12 cellular contexts compared by ENCODE assay signal in genomic region chr13:80141114-80141849, GRCh38.
A peak's percentile ranks its signal among the peaks of the same experiment; 100 is the strongest.
DNase-seq lines count a peak whose midpoint lies in the region; ATAC-seq, FAIRE-seq and TF ChIP-seq lines count a peak whose summit lies in the region.
"Had no signal": no experiment of that assay in that cellular context is flagged by ENCODE, and none has a peak within 500 bp of the region (broad histone marks: within the 10 kb centered on the region; RNA-seq: fewer than 3 reads in every experiment).

No MANE protein-coding gene starts in this region.

- DNase-seq in G401 (ENCODE audit: low spot score) (peak; percentile 66), astrocyte of the hippocampus (ENCODE audit: low read depth, low spot score) (peak; percentile 93), right cardiac atrium (peak; percentile 66 to 84 (median 80)), psoas muscle (peak in 1 of 2 donors; percentile 33), progenitor cell of endocrine pancreas (ENCODE audit: low spot score, unreplicated experiment) (no peak), NCI-H2081 (lab: John Stamatoyannopoulos, UW) (no peak), H54 (ENCODE audit: insufficient read length, low spot score) (no peak)
- DNase-seq in activated CD4-positive, CD25-positive, alpha-beta regulatory T cell (lab: John Stamatoyannopoulos, UW): no peak
- DNase-seq: activated CD4-positive, alpha-beta T cell treated with anti-CD3 and anti-CD28 coated beads for 48 hours; CD4-positive, alpha-beta memory T cell had no signal

- peaks cover 25% of the 10 kb centered on the region for H3K4me1 Mint-ChIP-seq in progenitor cell of endocrine pancreas (ENCODE audit: low read depth)
- H3K4me1 Mint-ChIP-seq: CD4-positive, alpha-beta memory T cell had no signal

- no peak for FAIRE-seq in H54 (lab: Jason Lieb, UNC)
- FAIRE-seq: HTR-8/SVneo had no signal

- intact Hi-C loops in right cardiac atrium (cut with DNase I): loop anchor here in 1 of 4 donors (10.0 kb wide), 1 partner anchor 446 kb away; no protein-coding TSS in a partner anchor
- intact Hi-C loops in psoas muscle (cut with DNase I): no loop called here

- H3K4me1 ChIP-seq in right cardiac atrium (ENCODE audit: control insufficient read depth, insufficient read depth, low read length): no peaks in the 10 kb centered on the region
- peaks cover 17% of the 10 kb centered on the region for H3K4me1 ChIP-seq in psoas muscle

- in situ Hi-C loops in G401 (cut with HindIII; ENCODE audit: low sequenced_read_pairs): no loop called here

- TF ChIP-seq CTCF in psoas muscle (IDR thresholded peaks at IDR 0.05) (no peak), progenitor cell of endocrine pancreas (IDR thresholded peaks at IDR 0.05; ENCODE audit: unreplicated experiment) (no peak)

- H3K4me3 Mint-ChIP-seq in progenitor cell of endocrine pancreas (ENCODE audit: low read depth): no peak overlapping the region
- H3K4me3 Mint-ChIP-seq: CD4-positive, alpha-beta memory T cell had no signal

- H3K27ac ChIP-seq in right cardiac atrium (ENCODE audit: low read length): peak overlapping the region; percentile 1
- peak overlapping the region; percentile 42 for H3K27ac ChIP-seq in psoas muscle

- 37% methylated on average over 7 of the region's 7 CpGs for WGBS in right cardiac atrium
- WGBS in psoas muscle, 3 donors: 37 to 55% (median 53%) methylated on average over 7 of the region's 7 CpGs

- no peaks in the 10 kb centered on the region for H3K36me3 ChIP-seq in psoas muscle (ENCODE audit: insufficient read depth in 1 of 2, low read depth in 1 of 2)
- H3K36me3 ChIP-seq: HAP-1 had no signal

- no peaks in the 10 kb centered on the region for H3K9me3 Mint-ChIP-seq in progenitor cell of endocrine pancreas (ENCODE audit: low read depth)

- no peaks in the 10 kb centered on the region for H3K27me3 Mint-ChIP-seq in progenitor cell of endocrine pancreas
- H3K27me3 Mint-ChIP-seq: CD4-positive, alpha-beta memory T cell had no signal

- TF ChIP-seq POLR2A in H54 (IDR thresholded peaks at IDR 0.05; ENCODE audit: low read depth, low read length): no peak

- H3K27ac Mint-ChIP-seq in progenitor cell of endocrine pancreas: no peak overlapping the region
- H3K27ac Mint-ChIP-seq: CD4-positive, alpha-beta memory T cell had no signal

- H3K36me3 Mint-ChIP-seq in progenitor cell of endocrine pancreas (ENCODE audit: insufficient read depth): no peaks in the 10 kb centered on the region
- H3K36me3 Mint-ChIP-seq: CD4-positive, alpha-beta memory T cell had no signal

- ATAC-seq in right cardiac atrium (peak; percentile 95 to 96), psoas muscle (peak; percentile 65 to 86 (median 77))

- H3K4me3 ChIP-seq in right cardiac atrium (ENCODE audit: low read length) (no peak overlapping the region), psoas muscle (no peak overlapping the region)
- H3K4me3 ChIP-seq: HAP-1 had no signal

- H3K9me3 ChIP-seq in right cardiac atrium (ENCODE audit: control insufficient read depth, low read length) (no peaks in the 10 kb centered on the region), psoas muscle (no peaks in the 10 kb centered on the region)
- H3K9me3 ChIP-seq: HAP-1 had no signal

- H3K27me3 ChIP-seq in right cardiac atrium (ENCODE audit: control insufficient read depth, insufficient read depth) (no peaks in the 10 kb centered on the region), psoas muscle (ENCODE audit: insufficient read depth in 3 of 3, low read length in 2 of 3) (no peaks in the 10 kb centered on the region)

Comparison
In these comparisons a context has a peak if more than half of its experiments do, and no peak if none do; other contexts are left out.
1. DNase-seq: peak in G401 (single experiment), astrocyte of the hippocampus (single experiment) and right cardiac atrium (3 of 3); none in activated CD4-positive, CD25-positive, alpha-beta regulatory T cell (0 of 4), progenitor cell of endocrine pancreas (single experiment), NCI-H2081 (0 of 2) and H54 (single experiment).